In genomic region chr7:87564290-87564963, GRCh38 we compare ENCODE assay signal across 1 cellular context.
TF ChIP-seq lines count a peak whose summit lies in the region.

No MANE protein-coding gene starts in this region.

TF ChIP-seq in WTC11, 78 proteins besides CTCF, POLR2A, EP300 and RAD21 (continued from another document):
- TF ChIP-seq MLX (CRISPR knock-in tag; IDR thresholded peaks at IDR 0.05): no peak
- no peak for TF ChIP-seq HMGA2 (CRISPR knock-in tag; IDR thresholded peaks at IDR 0.05)
- TF ChIP-seq RORB (CRISPR knock-in tag; IDR thresholded peaks at IDR 0.05): no peak
- TF ChIP-seq PRDM15 (CRISPR knock-in tag; IDR thresholded peaks at IDR 0.05): no peak
- TF ChIP-seq E2F1 (CRISPR knock-in tag; IDR thresholded peaks at IDR 0.05): no peak
- TF ChIP-seq SOX15 (CRISPR knock-in tag; IDR thresholded peaks at IDR 0.05): no peak
- no peak for TF ChIP-seq NR2C2 (CRISPR knock-in tag; IDR thresholded peaks at IDR 0.05)
- TF ChIP-seq ELF4 (CRISPR knock-in tag; IDR thresholded peaks at IDR 0.05; ENCODE audit: low read depth): no peak
